Comparison of ENCODE assay signal across 8 cellular contexts in genomic region chr18:21741511-21742322, GRCh38. TPM values are rescaled to one million over a fixed set of nuclear protein-coding genes. Genes with fewer than 3 reads are reported as not detected.
DNase-seq lines count a peak whose midpoint lies in the region; ATAC-seq and TF ChIP-seq lines count a peak whose summit lies in the region.

No MANE protein-coding gene starts in this region.

- ATAC-seq in GM19397 (IDR thresholded peaks at IDR 0.05; ENCODE audit: unreplicated experiment) (peak; percentile 17), HG03571 (IDR thresholded peaks at IDR 0.05; ENCODE audit: unreplicated experiment) (peak; percentile 13), lower lobe of right lung (peak; percentile 8 to 16)
- ATAC-seq in stimulated activated effector memory CD8-positive, alpha-beta T cell treated with anti-CD3 and anti-CD28 coated beads, Interleukin-12 subunit alpha, Interleukin-12 subunit beta, amount 100 ng/mL, for 72 hours = peak; percentile 4

- peak overlapping the region; percentile 78 for H3K27ac Mint-ChIP-seq in T-helper 2 cell treated with Interferon-gamma antibody and Interleukin-4, amounts not matched to agents 5 μg/mL and 100 μg/mL, for 36 hours
- peak overlapping the region; percentile 83 for H3K27ac Mint-ChIP-seq in stimulated activated effector memory CD8-positive, alpha-beta T cell treated with anti-CD3 and anti-CD28 coated beads, Interleukin-12 subunit alpha, Interleukin-12 subunit beta, amount 100 ng/mL, for 72 hours

- H3K4me1 ChIP-seq in colonic mucosa = no peaks in the 10 kb centered on the region
- peaks cover 21% of the 10 kb centered on the region for H3K4me1 ChIP-seq in lower lobe of right lung

- H3K9me3 Mint-ChIP-seq in T-helper 2 cell treated with Interferon-gamma antibody and Interleukin-4, amounts not matched to agents 5 μg/mL and 100 μg/mL, for 36 hours = peaks cover 7% of the 10 kb centered on the region
- peaks cover 3% of the 10 kb centered on the region for H3K9me3 Mint-ChIP-seq in stimulated activated effector memory CD8-positive, alpha-beta T cell treated with anti-CD3 and anti-CD28 coated beads, Interleukin-12 subunit alpha, Interleukin-12 subunit beta, amount 100 ng/mL, for 72 hours

- H3K27me3 ChIP-seq in colonic mucosa (no peaks in the 10 kb centered on the region), lower lobe of right lung (ENCODE audit: low read depth) (no peaks in the 10 kb centered on the region)

- peak overlapping the region; percentile 78 for H3K4me3 Mint-ChIP-seq in T-helper 2 cell treated with Interferon-gamma antibody and Interleukin-4, amounts not matched to agents 5 μg/mL and 100 μg/mL, for 36 hours
- peak overlapping the region; percentile 82 for H3K4me3 Mint-ChIP-seq in stimulated activated effector memory CD8-positive, alpha-beta T cell treated with anti-CD3 and anti-CD28 coated beads, Interleukin-12 subunit alpha, Interleukin-12 subunit beta, amount 100 ng/mL, for 72 hours

- no peaks in the 10 kb centered on the region for H3K27me3 Mint-ChIP-seq in T-helper 2 cell treated with Interferon-gamma antibody and Interleukin-4, amounts not matched to agents 5 μg/mL and 100 μg/mL, for 36 hours (ENCODE audit: low read depth)

- H3K27ac ChIP-seq in colonic mucosa (peak overlapping the region; percentile 99), lower lobe of right lung (peak overlapping the region; percentile 96)

- H3K9me3 ChIP-seq in colonic mucosa = no peaks in the 10 kb centered on the region
- H3K9me3 ChIP-seq in lower lobe of right lung = no peaks in the 10 kb centered on the region

- DNase-seq in COLO668 (lab: John Stamatoyannopoulos, UW; ENCODE audit: unreplicated experiment) (peak; percentile 63), colonic mucosa (peak; percentile 27), lower lobe of right lung (peak; percentile 66), epidermal melanocyte (ENCODE audit: insufficient read length, low spot score) (no peak)
- DNase-seq in T-helper 2 cell treated with Interferon-gamma antibody and Interleukin-4, amounts not matched to agents 5 μg/mL and 100 μg/mL, for 36 hours (ENCODE audit: low spot score) = peak; percentile 11
- peak in 1 of 2 donors; percentile 64 for DNase-seq in stimulated activated effector memory CD8-positive, alpha-beta T cell treated with anti-CD3 and anti-CD28 coated beads, Interleukin-12 subunit alpha, Interleukin-12 subunit beta, amount 100 ng/mL, for 72 hours (ENCODE audit: low spot score in 2 of 2)

- H3K36me3 ChIP-seq in colonic mucosa (no peaks in the 10 kb centered on the region), lower lobe of right lung (no peaks in the 10 kb centered on the region)

- peaks cover 9% of the 10 kb centered on the region for H3K36me3 Mint-ChIP-seq in T-helper 2 cell treated with Interferon-gamma antibody and Interleukin-4, amounts not matched to agents 5 μg/mL and 100 μg/mL, for 36 hours (ENCODE audit: low read depth)
- peaks cover 24% of the 10 kb centered on the region for H3K36me3 Mint-ChIP-seq in stimulated activated effector memory CD8-positive, alpha-beta T cell treated with anti-CD3 and anti-CD28 coated beads, Interleukin-12 subunit alpha, Interleukin-12 subunit beta, amount 100 ng/mL, for 72 hours

- peaks cover 41% of the 10 kb centered on the region for H3K4me1 Mint-ChIP-seq in T-helper 2 cell treated with Interferon-gamma antibody and Interleukin-4, amounts not matched to agents 5 μg/mL and 100 μg/mL, for 36 hours (ENCODE audit: low read depth)
- peaks cover 52% of the 10 kb centered on the region for H3K4me1 Mint-ChIP-seq in stimulated activated effector memory CD8-positive, alpha-beta T cell treated with anti-CD3 and anti-CD28 coated beads, Interleukin-12 subunit alpha, Interleukin-12 subunit beta, amount 100 ng/mL, for 72 hours

- H3K9ac ChIP-seq in colonic mucosa (ENCODE audit: low read depth in 2 of 2, low read length in 2 of 2) = peak overlapping the region; percentile 79 to 83

- H3K4me3 ChIP-seq in colonic mucosa (peak overlapping the region; percentile 88), lower lobe of right lung (peak overlapping the region; percentile 90)

- TF ChIP-seq CTCF in colonic mucosa (IDR thresholded peaks at IDR 0.05) (no peak), lower lobe of right lung (IDR thresholded peaks at IDR 0.05) (no peak)

- intact Hi-C loops in colonic mucosa (cut with DNase I) (loop anchor here (5.0 kb wide), 1 partner anchor 129 kb away; the partner anchor contains the start of gene SNRPD1), lower lobe of right lung (cut with DNase I) (no loop called here)

RNA-seq across cellular contexts. Expression of gene MIB1, which starts 1.1 kb away (rescaled TPM):
- total RNA-seq in colonic mucosa = 10 to 100 TPM; 23.4 to 39.3 TPM
- 29.3 TPM for total RNA-seq in lower lobe of right lung

RNA-seq across cellular contexts. Expression of gene ABHD3, which starts 37.1 kb away (rescaled TPM):
- total RNA-seq in colonic mucosa (100 to 1,000 TPM in 1 of 2 donors, 10 to 100 TPM in 1; 69.3 to 105 TPM), lower lobe of right lung (32.0 TPM)
